8 cellular contexts compared by ENCODE assay signal in genomic region chr17:62062313-62062712, GRCh38. TPM values are rescaled to one million over a fixed set of nuclear protein-coding genes. Genes with fewer than 3 reads are reported as not detected.
DNase-seq lines count a peak whose midpoint lies in the region; ATAC-seq and TF ChIP-seq lines count a peak whose summit lies in the region.

No MANE protein-coding gene starts in this region.

- 3 to 18% (median 8%) methylated on average over 1 of the region's 1 CpG for WGBS in stomach, 5 donors

- ATAC-seq in activated T-cell treated with anti-CD3 and anti-CD28 coated beads, Interleukin-2, amount 50 U/mL, for 4 hours = no peak
- ATAC-seq in WTC11 (no peak), HG02938 (IDR thresholded peaks at IDR 0.05; ENCODE audit: unreplicated experiment) (no peak)

- TF ChIP-seq CTCF in WTC11 (IDR thresholded peaks at IDR 0.05) (no peak), fibroblast of the aortic adventitia (IDR thresholded peaks at IDR 0.05; ENCODE audit: insufficient read depth, low read length) (no peak), stomach (IDR thresholded peaks at IDR 0.05) (no peak)

- intact Hi-C loops in stomach (cut with DNase I; ENCODE audit: low total_unique reads) = no loop called here

- H3K4me3 ChIP-seq in fibroblast of the aortic adventitia (ENCODE audit: low read depth, low read length) (peak overlapping the region; percentile 98), stomach (peak overlapping the region in 3 of 4 donors; percentile 73 to 89 (median 84))

- POLR2A ChIA-PET in WTC11 (lab: Charles Lee) = no interaction called here

- peaks cover 21 to 81% (median 66%) of the 10 kb centered on the region in 4 donors for H3K4me1 ChIP-seq in stomach

- no peaks in the 10 kb centered on the region for H3K9me3 Mint-ChIP-seq in activated T-cell treated with anti-CD3 and anti-CD28 coated beads, Interleukin-2, amount 50 U/mL, for 4 hours
- no peaks in the 10 kb centered on the region for H3K9me3 Mint-ChIP-seq in WTC11

- no peak overlapping the region for H3K27ac ChIP-seq in stomach

- peak overlapping the region; percentile 46; the same call in 1 of the 2 replicates for H3K27ac Mint-ChIP-seq in WTC11

- CTCF ChIA-PET in WTC11 (lab: Charles Lee) = interaction anchor here (1.7 kb wide), 1 partner anchor 47 kb away, joined by 6 read pairs; no protein-coding TSS in a partner anchor

- H3K9me3 ChIP-seq in stomach = no peaks in the 10 kb centered on the region

- TF ChIP-seq EP300 in stomach (IDR thresholded peaks at IDR 0.05) = no peak

- no peaks in the 10 kb centered on the region for H3K27me3 ChIP-seq in stomach

- peaks cover 54% of the 10 kb centered on the region for H3K4me1 Mint-ChIP-seq in activated T-cell treated with anti-CD3 and anti-CD28 coated beads, Interleukin-2, amount 50 U/mL, for 4 hours (ENCODE audit: low read depth)
- peaks cover 42% of the 10 kb centered on the region for H3K4me1 Mint-ChIP-seq in WTC11

- H3K36me3 ChIP-seq in stomach = peaks cover 4 to 20% (median 18%) of the 10 kb centered on the region in 4 donors

- H3K4me3 Mint-ChIP-seq in activated T-cell treated with anti-CD3 and anti-CD28 coated beads, Interleukin-2, amount 50 U/mL, for 4 hours = peak overlapping the region; percentile 95
- H3K4me3 Mint-ChIP-seq in WTC11 = peak overlapping the region; percentile 94

- no peak for DNase-seq in activated T-cell treated with anti-CD3 and anti-CD28 coated beads, Interleukin-2, amount 50 U/mL, for 4 hours
- DNase-seq in activated T-cell treated with anti-CD3 and anti-CD28 coated beads, Interleukin-2, amount 50 U/mL, for 48 hours = no peak
- DNase-seq in WTC11 (ENCODE audit: low spot score) (no peak), fibroblast of the aortic adventitia (ENCODE audit: low read depth) (peak; percentile 30), stomach (no peak)
- DNase-seq in stimulated activated CD4-positive, alpha-beta T cell treated with anti-CD3 and anti-CD28 coated beads, Interleukin-12 subunit alpha, Interleukin-12 subunit beta, amount 100 ng/mL, for 4 hours = no peak
- DNase-seq in effector CD4-positive, alpha-beta T cell = no peak

- no peak for TF ChIP-seq POLR2A in stomach (IDR thresholded peaks at IDR 0.05)

- peaks cover 18% of the 10 kb centered on the region for H3K36me3 Mint-ChIP-seq in activated T-cell treated with anti-CD3 and anti-CD28 coated beads, Interleukin-2, amount 50 U/mL, for 4 hours (ENCODE audit: insufficient read depth)
- peaks cover 25% of the 10 kb centered on the region for H3K36me3 Mint-ChIP-seq in WTC11

- no peaks in the 10 kb centered on the region for H3K27me3 Mint-ChIP-seq in activated T-cell treated with anti-CD3 and anti-CD28 coated beads, Interleukin-2, amount 50 U/mL, for 4 hours (ENCODE audit: low read depth)
- no peaks in the 10 kb centered on the region for H3K27me3 Mint-ChIP-seq in WTC11 (ENCODE audit: low read depth)

TF ChIP-seq in WTC11, 78 proteins besides CTCF, POLR2A, EP300 and RAD21:
- TF ChIP-seq CREB1 (CRISPR knock-in tag; IDR thresholded peaks at IDR 0.05) (no peak), CDX4 (CRISPR knock-in tag; IDR thresholded peaks at IDR 0.05; ENCODE audit: borderline replicate concordance) (no peak), PREB (CRISPR knock-in tag; IDR thresholded peaks at IDR 0.05; ENCODE audit: borderline replicate concordance) (no peak), NFATC4 (CRISPR knock-in tag; IDR thresholded peaks at IDR 0.05) (no peak), ZNF121 (CRISPR knock-in tag; IDR thresholded peaks at IDR 0.05) (no peak), TEAD4 (CRISPR knock-in tag; IDR thresholded peaks at IDR 0.05) (no peak), ZNF219 (CRISPR knock-in tag; IDR thresholded peaks at IDR 0.05; ENCODE audit: borderline replicate concordance) (no peak), HMGXB4 (CRISPR knock-in tag; IDR thresholded peaks at IDR 0.05) (no peak), SOX15 (CRISPR knock-in tag; IDR thresholded peaks at IDR 0.05) (no peak), TP53 (CRISPR knock-in tag; IDR thresholded peaks at IDR 0.05) (no peak), SMAD3 (CRISPR knock-in tag; IDR thresholded peaks at IDR 0.05; ENCODE audit: borderline replicate concordance) (no peak)

RNA-seq across cellular contexts. Expression of gene MED13, which starts 2.8 kb away (rescaled TPM):
- 10 to 100 TPM; 45.6 to 51.7 (median 51.0) TPM for total RNA-seq in activated T-cell treated with anti-CD3 and anti-CD28 coated beads, Interleukin-2, amount 50 U/mL, for 4 hours
- total RNA-seq in WTC11 (2021) = 39.7 to 44.6 TPM (median 44.0 TPM) in 3 replicates
- 31.0 and 68.1 TPM in 2 replicates for total RNA-seq in fibroblast of the aortic adventitia (ENCODE audit: low replicate concordance)
- 100 to 1,000 TPM in 3 of 5 donors, 10 to 100 TPM in 2; 32.1 to 193 (median 108) TPM for total RNA-seq in stomach
- polyA plus RNA-seq in stomach = 1 to 10 TPM; 4.9 to 6.3 (median 6.2) TPM
